9 cellular contexts compared by ENCODE assay signal in genomic region chr4:8110071-8110986, GRCh38. TPM values are rescaled to one million over a fixed set of nuclear protein-coding genes. Genes with fewer than 3 reads are reported as not detected.
DNase-seq lines count a peak whose midpoint lies in the region; ATAC-seq and TF ChIP-seq lines count a peak whose summit lies in the region.
"Had no signal": no experiment of that assay in that cellular context is flagged by ENCODE, and none has a peak within 500 bp of the region (broad histone marks: within the 10 kb centered on the region; RNA-seq: fewer than 3 reads in every experiment).

No MANE protein-coding gene starts in this region.

- H3K4me1 Mint-ChIP-seq in Calu3 (ENCODE audit: low read depth, unreplicated experiment), result peaks cover 18% of the 10 kb centered on the region

- no peak overlapping the region for H3K4me3 ChIP-seq in astrocyte of the cerebellum (ENCODE audit: low read depth, low read length)
- H3K4me3 ChIP-seq in kidney epithelial cell (ENCODE audit: low read depth, low read length), result no peak overlapping the region

- no TSS peak for BruUV-seq in Calu3 (replicated peaks; lab: Mats Ljungman, UMichigan)

- TF ChIP-seq CTCF in Calu3 (IDR thresholded peaks at IDR 0.05; ENCODE audit: unreplicated experiment) (no peak), GM13976 (IDR thresholded peaks at IDR 0.05; ENCODE audit: borderline replicate concordance, control extremely low read depth, extremely low read depth, insufficient read depth, missing control alignments) (peak; percentile 21), astrocyte of the cerebellum (IDR thresholded peaks at IDR 0.05; ENCODE audit: low read depth, low read length, missing control alignments) (peak; percentile 23), kidney epithelial cell (IDR thresholded peaks at IDR 0.05; ENCODE audit: insufficient read depth, low read length, poor library complexity, severe bottlenecking) (no peak)

- no peaks in the 10 kb centered on the region for H3K9me3 Mint-ChIP-seq in Calu3 (ENCODE audit: low read depth, unreplicated experiment)

- intact Hi-C loops in Calu3 (cut with micrococcal nuclease; ENCODE audit: unreplicated experiment), result no loop called here

- no peaks in the 10 kb centered on the region for H3K36me3 ChIP-seq in kidney epithelial cell (ENCODE audit: control insufficient read depth, insufficient read depth, low read length)

- CTCF ChIA-PET in Calu3 (lab: Charles Lee), result no interaction called here

- peak overlapping the region; percentile 50 for H3K27ac Mint-ChIP-seq in Calu3 (ENCODE audit: unreplicated experiment)

- H3K27me3 Mint-ChIP-seq in Calu3 (ENCODE audit: unreplicated experiment), result peaks cover 10% of the 10 kb centered on the region

- in situ Hi-C loops in GM13976 (cut with MboI; ENCODE audit: low sequenced_read_pairs, unreplicated experiment), result no loop called here
- in situ Hi-C loops in astrocyte of the cerebellum (cut with HindIII; ENCODE audit: low sequenced_read_pairs), result no loop called here

- no peaks in the 10 kb centered on the region for H3K36me3 Mint-ChIP-seq in Calu3 (ENCODE audit: insufficient read depth, unreplicated experiment)

- peak; percentile 43 for DNase-seq in Calu3
- no peak for DNase-seq in GM13976 (ENCODE audit: low spot score)
- no peak for DNase-seq in astrocyte of the cerebellum (ENCODE audit: low read depth)
- peak; percentile 49 for DNase-seq in kidney epithelial cell (ENCODE audit: low read depth)
- DNase-seq in NCI-H2107 (lab: John Stamatoyannopoulos, UW), result no peak
- no peak for DNase-seq in 8988T
- DNase-seq in amniotic stem cell (lab: John Stamatoyannopoulos, UW), result no peak
- DNase-seq: effector memory CD4-positive, alpha-beta T cell had no signal

- no peak overlapping the region for H3K4me3 Mint-ChIP-seq in Calu3 (ENCODE audit: low read depth, unreplicated experiment)

- peaks cover 9% of the 10 kb centered on the region for H3K27me3 ChIP-seq in kidney epithelial cell (ENCODE audit: control insufficient read depth, insufficient read depth, low read length)

- no peak for ATAC-seq in HG03439 (IDR thresholded peaks at IDR 0.05; ENCODE audit: unreplicated experiment)

RNA-seq across cellular contexts. Expression of gene ABLIM2, which starts 48.3 kb away (rescaled TPM):
- total RNA-seq in Calu3 (2022), result 1.0 and 1.2 TPM in 2 replicates
- 1.3 and 7.2 TPM in 2 replicates for total RNA-seq in kidney epithelial cell

Comparison
In these comparisons a context has a peak if more than half of its experiments do, and no peak if none do; other contexts are left out.
1. DNase-seq: peak in Calu3 (single experiment) and kidney epithelial cell (single experiment); none in GM13976 (single experiment), astrocyte of the cerebellum (single experiment), NCI-H2107 (single experiment), 8988T (single experiment) and amniotic stem cell (single experiment).
2. CTCF ChIP-seq: peak in GM13976 (single experiment) and astrocyte of the cerebellum (single experiment); none in Calu3 (single experiment) and kidney epithelial cell (single experiment).